Comparison of ENCODE assay signal across 1 cellular context in the genomic region with DNA sequence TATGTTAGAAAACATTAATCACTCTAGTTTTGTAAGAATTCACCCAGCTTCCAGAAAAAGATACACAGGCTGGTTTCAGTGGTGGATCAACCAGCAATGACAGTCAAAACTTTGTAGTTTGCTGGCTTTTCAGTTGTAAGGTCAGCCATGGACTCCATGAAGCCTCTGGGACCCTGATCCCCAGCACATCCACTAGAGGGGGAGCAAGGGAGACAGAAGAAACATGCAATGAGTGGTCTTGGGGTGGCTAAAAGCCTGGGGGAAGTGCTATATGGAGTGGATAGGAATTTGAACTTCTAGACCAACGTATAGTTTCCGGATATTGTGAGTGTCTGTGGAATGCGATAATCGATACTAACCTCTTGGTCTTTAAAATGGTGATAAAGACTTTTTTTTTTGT.
TF ChIP-seq lines count a peak whose summit lies in the region.

No MANE protein-coding gene starts in this region.

TF ChIP-seq in GM23338, 12 proteins besides CTCF, POLR2A, EP300 and RAD21 (continued from another document):
- TF ChIP-seq, protein P1, sequence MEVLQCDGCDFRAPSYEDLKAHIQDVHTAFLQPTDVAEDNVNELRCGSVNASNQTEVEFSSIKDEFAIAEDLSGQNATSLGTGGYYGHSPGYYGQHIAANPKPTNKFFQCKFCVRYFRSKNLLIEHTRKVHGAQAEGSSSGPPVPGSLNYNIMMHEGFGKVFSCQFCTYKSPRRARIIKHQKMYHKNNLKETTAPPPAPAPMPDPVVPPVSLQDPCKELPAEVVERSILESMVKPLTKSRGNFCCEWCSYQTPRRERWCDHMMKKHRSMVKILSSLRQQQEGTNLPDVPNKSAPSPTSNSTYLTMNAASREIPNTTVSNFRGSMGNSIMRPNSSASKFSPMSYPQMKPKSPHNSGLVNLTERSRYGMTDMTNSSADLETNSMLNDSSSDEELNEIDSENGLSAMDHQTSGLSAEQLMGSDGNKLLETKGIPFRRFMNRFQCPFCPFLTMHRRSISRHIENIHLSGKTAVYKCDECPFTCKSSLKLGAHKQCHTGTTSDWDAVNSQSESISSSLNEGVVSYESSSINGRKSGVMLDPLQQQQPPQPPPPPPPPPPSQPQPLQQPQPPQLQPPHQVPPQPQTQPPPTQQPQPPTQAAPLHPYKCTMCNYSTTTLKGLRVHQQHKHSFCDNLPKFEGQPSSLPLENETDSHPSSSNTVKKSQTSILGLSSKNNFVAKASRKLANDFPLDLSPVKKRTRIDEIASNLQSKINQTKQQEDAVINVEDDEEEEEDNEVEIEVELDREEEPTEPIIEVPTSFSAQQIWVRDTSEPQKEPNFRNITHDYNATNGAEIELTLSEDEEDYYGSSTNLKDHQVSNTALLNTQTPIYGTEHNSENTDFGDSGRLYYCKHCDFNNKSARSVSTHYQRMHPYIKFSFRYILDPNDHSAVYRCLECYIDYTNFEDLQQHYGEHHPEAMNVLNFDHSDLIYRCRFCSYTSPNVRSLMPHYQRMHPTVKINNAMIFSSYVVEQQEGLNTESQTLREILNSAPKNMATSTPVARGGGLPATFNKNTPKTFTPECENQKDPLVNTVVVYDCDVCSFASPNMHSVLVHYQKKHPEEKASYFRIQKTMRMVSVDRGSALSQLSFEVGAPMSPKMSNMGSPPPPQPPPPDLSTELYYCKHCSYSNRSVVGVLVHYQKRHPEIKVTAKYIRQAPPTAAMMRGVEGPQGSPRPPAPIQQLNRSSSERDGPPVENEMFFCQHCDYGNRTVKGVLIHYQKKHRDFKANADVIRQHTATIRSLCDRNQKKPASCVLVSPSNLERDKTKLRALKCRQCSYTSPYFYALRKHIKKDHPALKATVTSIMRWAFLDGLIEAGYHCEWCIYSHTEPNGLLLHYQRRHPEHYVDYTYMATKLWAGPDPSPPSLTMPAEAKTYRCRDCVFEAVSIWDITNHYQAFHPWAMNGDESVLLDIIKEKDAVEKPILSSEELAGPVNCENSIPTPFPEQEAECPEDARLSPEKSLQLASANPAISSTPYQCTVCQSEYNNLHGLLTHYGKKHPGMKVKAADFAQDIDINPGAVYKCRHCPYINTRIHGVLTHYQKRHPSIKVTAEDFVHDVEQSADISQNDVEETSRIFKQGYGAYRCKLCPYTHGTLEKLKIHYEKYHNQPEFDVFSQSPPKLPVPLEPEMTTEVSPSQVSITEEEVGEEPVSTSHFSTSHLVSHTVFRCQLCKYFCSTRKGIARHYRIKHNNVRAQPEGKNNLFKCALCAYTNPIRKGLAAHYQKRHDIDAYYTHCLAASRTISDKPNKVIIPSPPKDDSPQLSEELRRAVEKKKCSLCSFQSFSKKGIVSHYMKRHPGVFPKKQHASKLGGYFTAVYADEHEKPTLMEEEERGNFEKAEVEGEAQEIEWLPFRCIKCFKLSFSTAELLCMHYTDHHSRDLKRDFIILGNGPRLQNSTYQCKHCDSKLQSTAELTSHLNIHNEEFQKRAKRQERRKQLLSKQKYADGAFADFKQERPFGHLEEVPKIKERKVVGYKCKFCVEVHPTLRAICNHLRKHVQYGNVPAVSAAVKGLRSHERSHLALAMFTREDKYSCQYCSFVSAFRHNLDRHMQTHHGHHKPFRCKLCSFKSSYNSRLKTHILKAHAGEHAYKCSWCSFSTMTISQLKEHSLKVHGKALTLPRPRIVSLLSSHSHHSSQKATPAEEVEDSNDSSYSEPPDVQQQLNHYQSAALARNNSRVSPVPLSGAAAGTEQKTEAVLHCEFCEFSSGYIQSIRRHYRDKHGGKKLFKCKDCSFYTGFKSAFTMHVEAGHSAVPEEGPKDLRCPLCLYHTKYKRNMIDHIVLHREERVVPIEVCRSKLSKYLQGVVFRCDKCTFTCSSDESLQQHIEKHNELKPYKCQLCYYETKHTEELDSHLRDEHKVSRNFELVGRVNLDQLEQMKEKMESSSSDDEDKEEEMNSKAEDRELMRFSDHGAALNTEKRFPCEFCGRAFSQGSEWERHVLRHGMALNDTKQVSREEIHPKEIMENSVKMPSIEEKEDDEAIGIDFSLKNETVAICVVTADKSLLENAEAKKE (CRISPR knock-in tag; IDR thresholded peaks at IDR 0.05): no peak
- TF ChIP-seq ZNF114 (CRISPR knock-in tag; IDR thresholded peaks at IDR 0.05) (no peak), EZH2 (IDR thresholded peaks at IDR 0.05; ENCODE audit: low read depth, unreplicated experiment) (no peak), JUNB (IDR thresholded peaks at IDR 0.05; ENCODE audit: unreplicated experiment) (no peak), EZH2phosphoT487 (IDR thresholded peaks at IDR 0.05; ENCODE audit: unreplicated experiment) (no peak), STAT1 (IDR thresholded peaks at IDR 0.05; ENCODE audit: unreplicated experiment) (no peak), CREB1 (CRISPR knock-in tag; IDR thresholded peaks at IDR 0.05; ENCODE audit: low read depth) (no peak), POLR2AphosphoS5 (IDR thresholded peaks at IDR 0.05; ENCODE audit: low read depth) (no peak)
- TF ChIP-seq, protein P2, sequence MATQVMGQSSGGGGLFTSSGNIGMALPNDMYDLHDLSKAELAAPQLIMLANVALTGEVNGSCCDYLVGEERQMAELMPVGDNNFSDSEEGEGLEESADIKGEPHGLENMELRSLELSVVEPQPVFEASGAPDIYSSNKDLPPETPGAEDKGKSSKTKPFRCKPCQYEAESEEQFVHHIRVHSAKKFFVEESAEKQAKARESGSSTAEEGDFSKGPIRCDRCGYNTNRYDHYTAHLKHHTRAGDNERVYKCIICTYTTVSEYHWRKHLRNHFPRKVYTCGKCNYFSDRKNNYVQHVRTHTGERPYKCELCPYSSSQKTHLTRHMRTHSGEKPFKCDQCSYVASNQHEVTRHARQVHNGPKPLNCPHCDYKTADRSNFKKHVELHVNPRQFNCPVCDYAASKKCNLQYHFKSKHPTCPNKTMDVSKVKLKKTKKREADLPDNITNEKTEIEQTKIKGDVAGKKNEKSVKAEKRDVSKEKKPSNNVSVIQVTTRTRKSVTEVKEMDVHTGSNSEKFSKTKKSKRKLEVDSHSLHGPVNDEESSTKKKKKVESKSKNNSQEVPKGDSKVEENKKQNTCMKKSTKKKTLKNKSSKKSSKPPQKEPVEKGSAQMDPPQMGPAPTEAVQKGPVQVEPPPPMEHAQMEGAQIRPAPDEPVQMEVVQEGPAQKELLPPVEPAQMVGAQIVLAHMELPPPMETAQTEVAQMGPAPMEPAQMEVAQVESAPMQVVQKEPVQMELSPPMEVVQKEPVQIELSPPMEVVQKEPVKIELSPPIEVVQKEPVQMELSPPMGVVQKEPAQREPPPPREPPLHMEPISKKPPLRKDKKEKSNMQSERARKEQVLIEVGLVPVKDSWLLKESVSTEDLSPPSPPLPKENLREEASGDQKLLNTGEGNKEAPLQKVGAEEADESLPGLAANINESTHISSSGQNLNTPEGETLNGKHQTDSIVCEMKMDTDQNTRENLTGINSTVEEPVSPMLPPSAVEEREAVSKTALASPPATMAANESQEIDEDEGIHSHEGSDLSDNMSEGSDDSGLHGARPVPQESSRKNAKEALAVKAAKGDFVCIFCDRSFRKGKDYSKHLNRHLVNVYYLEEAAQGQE (IDR thresholded peaks at IDR 0.05; ENCODE audit: unreplicated experiment): no peak
TF ChIP-seq in GM23338: peak in this region for 0.
